Comparison of ENCODE assay signal across 13 cellular contexts in the genomic region with DNA sequence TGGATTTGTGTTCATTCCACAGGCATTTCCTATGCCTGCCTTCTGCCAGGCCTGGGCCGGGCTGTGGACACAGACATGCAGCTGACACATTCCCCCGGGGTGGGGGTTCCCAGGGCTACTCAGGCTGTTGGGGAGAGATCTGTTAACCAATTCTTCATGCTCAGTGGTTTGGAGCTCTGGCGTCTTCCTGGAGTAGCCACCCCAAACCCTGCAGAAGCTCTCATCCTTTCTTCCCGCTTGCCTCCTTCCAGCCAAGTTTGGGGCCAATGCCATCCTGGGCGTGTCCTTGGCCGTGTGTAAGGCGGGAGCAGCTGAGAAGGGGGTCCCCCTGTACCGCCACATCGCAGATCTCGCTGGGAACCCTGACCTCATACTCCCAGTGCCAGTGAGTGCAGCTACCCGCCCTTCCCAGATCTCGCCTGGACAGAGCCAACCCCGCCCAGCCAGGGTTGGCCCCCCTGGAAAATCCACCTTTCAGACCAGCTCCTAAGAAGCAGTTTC. TPM values are rescaled to one million over a fixed set of nuclear protein-coding genes. Genes with fewer than 3 reads are reported as not detected.
DNase-seq lines count a peak whose midpoint lies in the region; ATAC-seq and TF ChIP-seq lines count a peak whose summit lies in the region.
"Had no signal": no experiment of that assay in that cellular context is flagged by ENCODE, and none has a peak within 500 bp of the region (broad histone marks: within the 10 kb centered on the region; RNA-seq: fewer than 3 reads in every experiment).

No MANE protein-coding gene starts in this region.

- H3K36me3 Mint-ChIP-seq in activated naive CD4-positive, alpha-beta T cell treated with anti-CD3 and anti-CD28 coated beads, Interleukin-2, amount 50 U/mL, for 72 hours: peaks cover 0 to 3% of the 10 kb centered on the region in 2 donors
- H3K36me3 Mint-ChIP-seq: activated CD4-positive, alpha-beta memory T cell treated with anti-CD3 and anti-CD28 coated beads for 36 hours had no signal

- H3K36me3 ChIP-seq in HEK293 (ENCODE audit: control insufficient read depth in 2 of 2, insufficient read depth in 1 of 2, low read length in 2 of 2): no peaks in the 10 kb centered on the region
- no peaks in the 10 kb centered on the region for H3K36me3 ChIP-seq in thoracic aorta

- H3K27ac Mint-ChIP-seq in activated naive CD4-positive, alpha-beta T cell treated with anti-CD3 and anti-CD28 coated beads, Interleukin-2, amount 50 U/mL, for 72 hours: no peak overlapping the region
- H3K27ac Mint-ChIP-seq: activated CD4-positive, alpha-beta memory T cell treated with anti-CD3 and anti-CD28 coated beads for 36 hours had no signal

- DNase-seq in amniotic stem cell (lab: John Stamatoyannopoulos, UW) (peak; percentile 40), iris pigment epithelial cell (ENCODE audit: low read depth) (peak; percentile 81), thoracic aorta (ENCODE audit: low spot score) (no peak), COLO668 (lab: John Stamatoyannopoulos, UW; ENCODE audit: unreplicated experiment) (no peak), COR-L47 (lab: John Stamatoyannopoulos, UW) (no peak)
- no peak for DNase-seq in activated naive CD4-positive, alpha-beta T cell treated with anti-CD3 and anti-CD28 coated beads, Interleukin-2, amount 50 U/mL, for 72 hours (ENCODE audit: low spot score in 2 of 2)
- DNase-seq: activated CD4-positive, alpha-beta memory T cell treated with anti-CD3 and anti-CD28 coated beads for 36 hours; activated gamma-delta T cell treated with Interleukin-2 at 50 U/mL for 16 hours; DMS79 treated with DMSO at 0.1 percent for 48 hours; NCI-H2081 had no signal

- no peak overlapping the region for H3K4me3 ChIP-seq in HEK293 (ENCODE audit: low read depth, low read length)
- no peak overlapping the region for H3K4me3 ChIP-seq in thoracic aorta
- H3K4me3 ChIP-seq: hepatocyte had no signal

- H3K27ac ChIP-seq in HEK293 (ENCODE audit: extremely low read depth, low read depth, low read length): no peak overlapping the region
- H3K27ac ChIP-seq in thoracic aorta: peak overlapping the region; percentile 60 to 73
- H3K27ac ChIP-seq: hepatocyte had no signal

- no peaks in the 10 kb centered on the region for H3K9me3 Mint-ChIP-seq in activated naive CD4-positive, alpha-beta T cell treated with anti-CD3 and anti-CD28 coated beads, Interleukin-2, amount 50 U/mL, for 72 hours
- H3K9me3 Mint-ChIP-seq: activated CD4-positive, alpha-beta memory T cell treated with anti-CD3 and anti-CD28 coated beads for 36 hours; T-helper 1 cell treated with Interleukin-12 subunit alpha and Interleukin-12 subunit beta and Interleukin-4 antibody, amounts not matched to agents 30 μg/mL and 1 μg/mL, for 36 hours had no signal

- CTCF ChIA-PET in HEK293 (lab: Yijun Ruan, JAX): interaction anchor here (0.6 to 1.4 kb wide), 3 partner anchors 13 to 354 kb away, joined by 3 to 5 read pairs (median 3); a partner anchor contains a TSS

- no peaks in the 10 kb centered on the region for H3K27me3 ChIP-seq in thoracic aorta (replicated peaks; ENCODE audit: insufficient read depth)
- H3K27me3 ChIP-seq: hepatocyte had no signal

- ATAC-seq in thoracic aorta (ENCODE audit: insufficient number of reproducible peaks, low FRiP score, low read depth): no peak
- ATAC-seq in activated naive CD4-positive, alpha-beta T cell treated with anti-CD3 and anti-CD28 coated beads, Interleukin-2, amount 50 U/mL, for 72 hours: no peak

- POLR2A ChIA-PET in HEK293 (lab: Yijun Ruan, JAX): interaction anchor here (1.2 to 17.9 kb wide), 3 partner anchors 11 to 14 kb away, joined by 5 to 358 read pairs (median 109); a partner anchor contains a TSS

- H3K4me1 ChIP-seq in HEK293 (ENCODE audit: control insufficient read depth, insufficient read depth, low read length) (peaks cover 8% of the 10 kb centered on the region), thoracic aorta (ENCODE audit: control insufficient read depth in 1 of 2, low read depth in 2 of 2) (peaks cover 12 to 28% of the 10 kb centered on the region in 2 donors)

- no peak for TF ChIP-seq CTCF in HEK293 (tag by site-specific recombination; IDR thresholded peaks at IDR 0.05)
- TF ChIP-seq CTCF in thoracic aorta (IDR thresholded peaks at IDR 0.05): no peak

- H3K9me3 ChIP-seq in HEK293 (ENCODE audit: control insufficient read depth, insufficient read depth, low read depth, low read length) (no peaks in the 10 kb centered on the region), thoracic aorta (no peaks in the 10 kb centered on the region)

TF ChIP-seq in HEK293, 187 proteins besides CTCF, POLR2A, EP300 and RAD21:
- peak; percentile 83 for TF ChIP-seq KLF1 (tag by site-specific recombination; IDR thresholded peaks at IDR 0.05)
- TF ChIP-seq, protein P1, sequence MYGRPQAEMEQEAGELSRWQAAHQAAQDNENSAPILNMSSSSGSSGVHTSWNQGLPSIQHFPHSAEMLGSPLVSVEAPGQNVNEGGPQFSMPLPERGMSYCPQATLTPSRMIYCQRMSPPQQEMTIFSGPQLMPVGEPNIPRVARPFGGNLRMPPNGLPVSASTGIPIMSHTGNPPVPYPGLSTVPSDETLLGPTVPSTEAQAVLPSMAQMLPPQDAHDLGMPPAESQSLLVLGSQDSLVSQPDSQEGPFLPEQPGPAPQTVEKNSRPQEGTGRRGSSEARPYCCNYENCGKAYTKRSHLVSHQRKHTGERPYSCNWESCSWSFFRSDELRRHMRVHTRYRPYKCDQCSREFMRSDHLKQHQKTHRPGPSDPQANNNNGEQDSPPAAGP (tag by site-specific recombination; IDR thresholded peaks at IDR 0.05): peak; percentile 83
- TF ChIP-seq, protein P2, sequence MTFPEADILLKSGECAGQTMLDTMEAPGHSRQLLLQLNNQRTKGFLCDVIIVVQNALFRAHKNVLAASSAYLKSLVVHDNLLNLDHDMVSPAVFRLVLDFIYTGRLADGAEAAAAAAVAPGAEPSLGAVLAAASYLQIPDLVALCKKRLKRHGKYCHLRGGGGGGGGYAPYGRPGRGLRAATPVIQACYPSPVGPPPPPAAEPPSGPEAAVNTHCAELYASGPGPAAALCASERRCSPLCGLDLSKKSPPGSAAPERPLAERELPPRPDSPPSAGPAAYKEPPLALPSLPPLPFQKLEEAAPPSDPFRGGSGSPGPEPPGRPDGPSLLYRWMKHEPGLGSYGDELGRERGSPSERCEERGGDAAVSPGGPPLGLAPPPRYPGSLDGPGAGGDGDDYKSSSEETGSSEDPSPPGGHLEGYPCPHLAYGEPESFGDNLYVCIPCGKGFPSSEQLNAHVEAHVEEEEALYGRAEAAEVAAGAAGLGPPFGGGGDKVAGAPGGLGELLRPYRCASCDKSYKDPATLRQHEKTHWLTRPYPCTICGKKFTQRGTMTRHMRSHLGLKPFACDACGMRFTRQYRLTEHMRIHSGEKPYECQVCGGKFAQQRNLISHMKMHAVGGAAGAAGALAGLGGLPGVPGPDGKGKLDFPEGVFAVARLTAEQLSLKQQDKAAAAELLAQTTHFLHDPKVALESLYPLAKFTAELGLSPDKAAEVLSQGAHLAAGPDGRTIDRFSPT (tag by site-specific recombination; IDR thresholded peaks at IDR 0.05): no peak

RNA-seq across cellular contexts. Expression of a gene that starts 2.6 kb away (rescaled TPM):
- total RNA-seq in thoracic aorta: 1 to 10 TPM; 2.5 to 2.7 TPM
- total RNA-seq in activated naive CD4-positive, alpha-beta T cell treated with anti-CD3 and anti-CD28 coated beads, Interleukin-2, amount 50 U/mL, for 72 hours: 10 to 100 TPM; 32.1 to 47.9 TPM

RNA-seq across cellular contexts. Expression of a gene that starts 5.2 kb away (rescaled TPM):
- total RNA-seq in thoracic aorta: 1,000 to 10,000 TPM in 1 of 2 donors, 100 to 1,000 TPM in 1; 806 to 1,230 TPM
- 1,000 to 10,000 TPM; 1,929 to 1,966 TPM for total RNA-seq in activated naive CD4-positive, alpha-beta T cell treated with anti-CD3 and anti-CD28 coated beads, Interleukin-2, amount 50 U/mL, for 72 hours

RNA-seq across cellular contexts. Expression of a gene that starts 13.4 kb away (rescaled TPM):
- 10 to 100 TPM; 32.4 to 38.3 TPM for total RNA-seq in thoracic aorta
- 100 to 1,000 TPM; 188 to 241 TPM for total RNA-seq in activated naive CD4-positive, alpha-beta T cell treated with anti-CD3 and anti-CD28 coated beads, Interleukin-2, amount 50 U/mL, for 72 hours

RNA-seq across cellular contexts. Expression of a gene that starts 13.7 kb away (rescaled TPM):
- 10 to 100 TPM; 27.0 to 39.7 TPM for total RNA-seq in thoracic aorta
- total RNA-seq in activated naive CD4-positive, alpha-beta T cell treated with anti-CD3 and anti-CD28 coated beads, Interleukin-2, amount 50 U/mL, for 72 hours: 10 to 100 TPM; 69.4 to 89.1 TPM

RNA-seq across cellular contexts. Expression of a gene that starts 14.1 kb away (rescaled TPM):
- 10 to 100 TPM; 32.3 to 43.1 TPM for total RNA-seq in thoracic aorta
- total RNA-seq in activated naive CD4-positive, alpha-beta T cell treated with anti-CD3 and anti-CD28 coated beads, Interleukin-2, amount 50 U/mL, for 72 hours: 10 to 100 TPM; 70.3 to 94.6 TPM

Comparison
In these comparisons a context has a peak if more than half of its experiments do, and no peak if none do; other contexts are left out.
1. DNase-seq: peak in amniotic stem cell (single experiment) and iris pigment epithelial cell (single experiment); none in thoracic aorta (single experiment), COLO668 (single experiment), activated naive CD4-positive, alpha-beta T cell treated with anti-CD3 and anti-CD28 coated beads, Interleukin-2, amount 50 U/mL, for 72 hours (0 of 2) and COR-L47 (single experiment).
2. RNA of a gene that starts 2.6 kb away (total RNA-seq): 32.1 to 47.9 TPM in activated naive CD4-positive, alpha-beta T cell treated with anti-CD3 and anti-CD28 coated beads, Interleukin-2, amount 50 U/mL, for 72 hours; 2.5 to 2.7 TPM in thoracic aorta; every median in the first group is over 4 times any median in the second.
3. RNA of a gene that starts 13.4 kb away (total RNA-seq): 188 to 241 TPM in activated naive CD4-positive, alpha-beta T cell treated with anti-CD3 and anti-CD28 coated beads, Interleukin-2, amount 50 U/mL, for 72 hours; 32.4 to 38.3 TPM in thoracic aorta; every median in the first group is over 4 times any median in the second.